ENCODE assay signal across 8 cellular contexts in genomic region chr20:59525500-59526241, GRCh38.
DNase-seq lines count a peak whose midpoint lies in the region; ATAC-seq and TF ChIP-seq lines count a peak whose summit lies in the region.

No MANE protein-coding gene starts in this region.

- H3K4me2 ChIP-seq in DND-41 (ENCODE audit: insufficient read depth, low read length) = no peak overlapping the region

- peak; percentile 20 for TF ChIP-seq CTCF in DND-41 (IDR thresholded peaks at IDR 0.05; ENCODE audit: borderline replicate concordance, extremely low read depth, low read length, poor library complexity, severe bottlenecking)
- TF ChIP-seq CTCF in body of pancreas (IDR thresholded peaks at IDR 0.05) = peak; percentile 60 to 90 (median 77)

- DNase-seq in DND-41 = no peak
- peak; percentile 62 for DNase-seq in NT2/D1 (ENCODE audit: low read depth, low spot score)
- peak; percentile 49 to 71 (median 56) for DNase-seq in body of pancreas
- peak; percentile 78 for DNase-seq in inferior parietal cortex (ENCODE audit: extremely low spot score)
- DNase-seq in stimulated activated CD4-positive, alpha-beta T cell treated with anti-CD3 and anti-CD28 coated beads, Interleukin-4, amount 100 ng/mL, for 1 hour = peak; percentile 25
- DNase-seq in T-helper 2 cell = no peak
- no peak for DNase-seq in effector CD4-positive, alpha-beta T cell

- TF ChIP-seq POLR2A in body of pancreas (IDR thresholded peaks at IDR 0.05) = no peak

- H3K9me3 ChIP-seq in DND-41 (ENCODE audit: insufficient read depth, low read length, severe bottlenecking) = no peaks in the 10 kb centered on the region
- no peaks in the 10 kb centered on the region for H3K9me3 ChIP-seq in NT2/D1 (ENCODE audit: insufficient read depth, low read length)
- no peaks in the 10 kb centered on the region for H3K9me3 ChIP-seq in body of pancreas

- H3K27ac ChIP-seq in DND-41 (ENCODE audit: low read length) = no peak overlapping the region
- no peak overlapping the region for H3K27ac ChIP-seq in body of pancreas

- H3K36me3 ChIP-seq in DND-41 (ENCODE audit: insufficient read depth, low read length) (no peaks in the 10 kb centered on the region), NT2/D1 (ENCODE audit: insufficient read depth, insufficient read length, low read length) (no peaks in the 10 kb centered on the region), body of pancreas (replicated peaks in 1 of 2; ENCODE audit: insufficient read depth in 1 of 2, low read depth in 2 of 2) (no peaks in the 10 kb centered on the region)

- H3K27me3 ChIP-seq in DND-41 (ENCODE audit: insufficient read depth, low read length, poor library complexity) (peaks cover 7% of the 10 kb centered on the region), NT2/D1 (ENCODE audit: insufficient read depth, insufficient read length) (peaks cover 9% of the 10 kb centered on the region), body of pancreas (peaks cover 0 to 9% of the 10 kb centered on the region in 2 donors)

- H3K79me2 ChIP-seq in DND-41 (ENCODE audit: insufficient read depth, low read length) = no peaks in the 10 kb centered on the region

- H3K4me3 ChIP-seq in DND-41 (ENCODE audit: low read depth in 1 of 2, low read length in 2 of 2) (no peak overlapping the region), NT2/D1 (ENCODE audit: insufficient read length, low read depth) (no peak overlapping the region), body of pancreas (no peak overlapping the region)

- no peak overlapping the region for H3K9ac ChIP-seq in DND-41 (ENCODE audit: low read depth, low read length)
- H3K9ac ChIP-seq in NT2/D1 (ENCODE audit: insufficient read length, low read depth) = peak overlapping the region; percentile 8

- intact Hi-C loops in body of pancreas (cut with DNase I) = no loop called here

- WGBS in body of pancreas, 2 donors = 7 to 8% methylated on average over 24 to 31 of the region's 31 CpGs

- ATAC-seq in DND-41 (ENCODE audit: insufficient read depth, low read depth) = no peak
- ATAC-seq in HG03520 (IDR thresholded peaks at IDR 0.05; ENCODE audit: unreplicated experiment) = peak; percentile 58
- ATAC-seq in body of pancreas = peak; percentile 69

- no peaks in the 10 kb centered on the region for H3K4me1 ChIP-seq in DND-41 (ENCODE audit: insufficient read depth, low read length)
- H3K4me1 ChIP-seq in NT2/D1 (ENCODE audit: insufficient read depth, insufficient read length) = no peaks in the 10 kb centered on the region
- H3K4me1 ChIP-seq in body of pancreas = no peaks in the 10 kb centered on the region

- no peak overlapping the region for H2AFZ ChIP-seq in DND-41 (ENCODE audit: low read depth, low read length)

- H4K20me1 ChIP-seq in DND-41 (ENCODE audit: insufficient read depth, low read length) = peaks cover 3% of the 10 kb centered on the region; the same call in 1 of the 2 replicates

Comparison
In these comparisons a context has a peak if more than half of its experiments do, and no peak if none do; other contexts are left out.
1. DNase-seq: peak in NT2/D1 (single experiment), body of pancreas (4 of 4), inferior parietal cortex (single experiment) and stimulated activated CD4-positive, alpha-beta T cell treated with anti-CD3 and anti-CD28 coated beads, Interleukin-4, amount 100 ng/mL, for 1 hour (single experiment); none in DND-41 (single experiment), T-helper 2 cell (0 of 5) and effector CD4-positive, alpha-beta T cell (single experiment).